Comparison of ENCODE assay signal across 12 cellular contexts in the genomic region with DNA sequence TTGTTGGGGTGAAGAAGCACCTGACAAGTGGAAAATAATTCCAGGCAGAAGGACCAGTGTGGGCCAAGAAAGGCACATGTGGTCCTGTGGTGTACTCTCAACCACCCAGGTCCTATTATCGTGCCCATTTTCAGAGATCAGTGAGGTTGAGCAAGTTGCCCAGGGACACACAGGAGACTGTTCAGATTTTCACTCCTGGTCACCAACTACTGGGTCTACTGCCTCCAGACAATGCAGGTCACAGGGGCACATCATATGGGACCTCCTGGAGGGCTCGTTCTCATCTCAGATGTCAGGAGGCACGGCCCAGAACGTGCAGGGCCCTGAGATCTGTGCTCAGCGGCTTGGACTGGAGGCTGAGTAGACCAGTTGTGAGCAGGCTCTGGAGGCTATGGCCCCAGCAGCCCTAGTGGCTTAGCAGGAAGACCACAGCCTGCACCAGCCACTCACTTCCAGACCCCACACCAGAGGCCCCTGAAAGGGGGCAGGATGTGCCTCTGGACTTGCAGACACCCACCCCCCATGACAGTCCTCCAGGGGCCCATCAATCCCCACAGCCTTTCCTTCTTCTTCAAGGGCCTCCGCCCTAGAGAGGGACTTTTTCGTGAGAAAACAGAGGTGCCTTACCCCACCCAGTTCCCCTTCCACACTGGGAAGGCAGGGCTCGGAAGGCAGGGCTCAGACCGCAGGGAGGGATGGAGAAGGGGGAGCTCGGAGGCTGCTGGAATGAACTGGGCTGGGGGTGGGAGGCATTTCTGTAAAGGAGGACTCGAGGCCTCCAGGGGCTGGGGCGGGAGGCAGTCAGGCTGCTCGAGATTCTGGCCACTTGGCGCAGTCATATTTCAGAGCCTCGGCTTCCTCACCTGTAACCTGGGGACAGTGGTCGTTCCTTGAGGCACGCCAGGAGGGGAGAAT.
DNase-seq lines count a peak whose midpoint lies in the region; ATAC-seq and TF ChIP-seq lines count a peak whose summit lies in the region.
"Had no signal": no experiment of that assay in that cellular context is flagged by ENCODE, and none has a peak within 500 bp of the region (broad histone marks: within the 10 kb centered on the region; RNA-seq: fewer than 3 reads in every experiment).

No MANE protein-coding gene starts in this region.

- H3K4me3 ChIP-seq in ascending aorta (peak overlapping the region; percentile 51 to 65), fibroblast of pulmonary artery (replicated peaks; ENCODE audit: low read depth, low read length) (peak overlapping the region; percentile 41), prostate gland (peak overlapping the region in 1 of 2 donors; percentile 14), upper lobe of right lung (no peak overlapping the region)

- DNase-seq in ascending aorta (ENCODE audit: low spot score in 2 of 2), result no peak
- no peak for DNase-seq in fibroblast of pulmonary artery (ENCODE audit: low read depth)
- no peak for DNase-seq in prostate gland (ENCODE audit: low spot score)
- DNase-seq in upper lobe of right lung, result no peak
- DNase-seq in DMS 273 (lab: John Stamatoyannopoulos, UW; ENCODE audit: unreplicated experiment), result no peak
- DNase-seq: activated CD8-positive, alpha-beta memory T cell treated with anti-CD3 and anti-CD28 coated beads, Interleukin-2, amount 10 ng/mL, durations not matched to agents 7 days and 5 days; activated naive CD8-positive, alpha-beta T cell treated with anti-CD3 and anti-CD28 coated beads for 36 hours; effector CD4-positive, alpha-beta T cell; NCI-H1092 treated with DMSO at 0.1 percent for 48 hours; NCI-H510A treated with DMSO at 0.1 percent for 48 hours had no signal

- H3K4me1 ChIP-seq in ascending aorta (peaks cover 0 to 2% of the 10 kb centered on the region in 2 donors), prostate gland (replicated peaks) (peaks cover 11% of the 10 kb centered on the region), upper lobe of right lung (peaks cover 26% of the 10 kb centered on the region)

- H3K27ac ChIP-seq in ascending aorta, result no peak overlapping the region
- peak overlapping the region; percentile 74 to 82 for H3K27ac ChIP-seq in prostate gland
- peak overlapping the region; percentile 65 for H3K27ac ChIP-seq in upper lobe of right lung

- no peak for TF ChIP-seq POLR2A in prostate gland (IDR thresholded peaks at IDR 0.05)

- 70% methylated on average over 17 of the region's 17 CpGs for WGBS in prostate gland

- intact Hi-C loops in ascending aorta (cut with DNase I), result no loop called here
- intact Hi-C loops in prostate gland (cut with DNase I), result loop anchor here (5.0 kb wide), 2 partner anchors 84 to 104 kb away; a partner anchor contains a TSS
- intact Hi-C loops in upper lobe of right lung (cut with DNase I), result no loop called here

- H3K27me3 ChIP-seq in ascending aorta, result no peaks in the 10 kb centered on the region
- no peaks in the 10 kb centered on the region for H3K27me3 ChIP-seq in prostate gland (replicated peaks; ENCODE audit: insufficient read depth)
- no peaks in the 10 kb centered on the region for H3K27me3 ChIP-seq in upper lobe of right lung

- ATAC-seq in upper lobe of right lung, result no peak
- ATAC-seq in HG03175 (IDR thresholded peaks at IDR 0.05; ENCODE audit: unreplicated experiment), result no peak
- no peak for ATAC-seq in HG03139 (IDR thresholded peaks at IDR 0.05; ENCODE audit: unreplicated experiment)
- ATAC-seq: activated CD8-positive, alpha-beta memory T cell treated with anti-CD3 and anti-CD28 coated beads, Interleukin-2, amount 10 ng/mL, durations not matched to agents 7 days and 5 days had no signal

- TF ChIP-seq CTCF in ascending aorta (IDR thresholded peaks at IDR 0.05) (no peak), fibroblast of pulmonary artery (IDR thresholded peaks at IDR 0.05; ENCODE audit: low read length, missing control alignments) (no peak), prostate gland (IDR thresholded peaks at IDR 0.05) (no peak), upper lobe of right lung (IDR thresholded peaks at IDR 0.05) (no peak)

- H3K36me3 ChIP-seq in ascending aorta, result no peaks in the 10 kb centered on the region
- H3K36me3 ChIP-seq in prostate gland, result no peaks in the 10 kb centered on the region
- no peaks in the 10 kb centered on the region for H3K36me3 ChIP-seq in upper lobe of right lung

- H3K9me3 ChIP-seq in ascending aorta, result no peaks in the 10 kb centered on the region
- H3K9me3 ChIP-seq in prostate gland, result no peaks in the 10 kb centered on the region
- H3K9me3 ChIP-seq in upper lobe of right lung, result no peaks in the 10 kb centered on the region

Comparison
In these comparisons a context has a peak if more than half of its experiments do, and no peak if none do; other contexts are left out.
1. H3K27ac ChIP-seq: peak in prostate gland (2 of 2) and upper lobe of right lung (single experiment); none in ascending aorta (0 of 2).